ENCODE assay signal across 1 cellular context in genomic region chr5:1336106-1336561, GRCh38.
TF ChIP-seq lines count a peak whose summit lies in the region.

No MANE protein-coding gene starts in this region.

TF ChIP-seq in K562, 482 proteins besides CTCF, POLR2A, EP300 and RAD21:
- no peak for TF ChIP-seq CUX1 (CRISPR knock-in tag; IDR thresholded peaks at IDR 0.05)
- no peak for TF ChIP-seq RUNX1 (IDR thresholded peaks at IDR 0.05; ENCODE audit: low read depth)
- no peak for TF ChIP-seq CSDE1 (IDR thresholded peaks at IDR 0.05)
- no peak for TF ChIP-seq ILF3 (IDR thresholded peaks at IDR 0.05; ENCODE audit: borderline replicate concordance)
- TF ChIP-seq GABPB1 (CRISPR knock-in tag; IDR thresholded peaks at IDR 0.05) = no peak
- peak; percentile 42 for TF ChIP-seq RBFOX2 (IDR thresholded peaks at IDR 0.05; ENCODE audit: low read depth, low read length)
- no peak for TF ChIP-seq CHAMP1 (IDR thresholded peaks at IDR 0.05)
